12 cellular contexts compared by ENCODE assay signal in the genomic region with DNA sequence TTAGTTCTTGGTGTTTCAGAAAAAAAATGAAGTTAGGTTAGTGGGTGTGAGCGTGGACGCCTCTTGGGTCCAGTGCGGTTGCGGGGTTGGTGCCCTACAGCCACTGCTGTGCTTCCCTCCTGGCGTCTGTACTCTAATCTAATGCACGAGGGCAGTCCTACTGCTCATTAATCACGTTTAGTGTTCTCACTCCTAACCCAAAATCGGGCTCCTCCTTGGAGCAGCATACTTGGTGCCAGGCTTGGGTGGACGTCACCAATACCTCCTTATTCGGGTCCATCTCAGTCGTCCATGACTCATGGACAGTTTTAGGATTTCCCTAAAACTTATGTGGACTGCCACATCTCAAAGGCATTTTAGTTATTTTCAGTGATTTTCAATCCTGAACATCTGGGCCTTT. TPM values are rescaled to one million over a fixed set of nuclear protein-coding genes. Genes with fewer than 3 reads are reported as not detected.
DNase-seq lines count a peak whose midpoint lies in the region; ATAC-seq and TF ChIP-seq lines count a peak whose summit lies in the region.
"Had no signal": no experiment of that assay in that cellular context is flagged by ENCODE, and none has a peak within 500 bp of the region (broad histone marks: within the 10 kb centered on the region; RNA-seq: fewer than 3 reads in every experiment).

No MANE protein-coding gene starts in this region.

- peaks cover 74% of the 10 kb centered on the region for H3F3A ChIP-seq in SK-N-SH (replicated peaks; ENCODE audit: insufficient read depth)

- H4K20me1 ChIP-seq in SK-N-SH (ENCODE audit: insufficient read depth): peaks cover 39% of the 10 kb centered on the region; the same call in 1 of the 2 replicates

- peaks cover 100% of the 10 kb centered on the region for H3K79me2 ChIP-seq in SK-N-SH (ENCODE audit: insufficient read depth)

- H3K9me3 ChIP-seq in SK-N-SH: no peaks in the 10 kb centered on the region
- no peaks in the 10 kb centered on the region for H3K9me3 ChIP-seq in gastrocnemius medialis
- H3K9me3 ChIP-seq: spleen had no signal

- H3K27ac ChIP-seq in SK-N-SH (ENCODE audit: low read depth in 2 of 2, low read length in 1 of 2) (peak overlapping the region; percentile 74 to 94), gastrocnemius medialis (peak overlapping the region; percentile 60 to 74 (median 71))
- H3K27ac ChIP-seq: C4-2B had no signal

- no peaks in the 10 kb centered on the region for H3K9me2 ChIP-seq in SK-N-SH

- H3K9ac ChIP-seq in SK-N-SH: peak overlapping the region; percentile 54; the same call in 1 of the 2 replicates

- POLR2A ChIA-PET in SK-N-SH (lab: Yijun Ruan, JAX): no interaction called here

- DNase-seq in EH (ENCODE audit: low read depth) (peak; percentile 89), SK-N-SH (no peak), fibroblast of villous mesenchyme (ENCODE audit: low read depth) (peak; percentile 64), gastrocnemius medialis (no peak), NCI-H2081 treated with DMSO at 0.1 percent for 48 hours (lab: John Stamatoyannopoulos, UW) (no peak), HK-2 (ENCODE audit: unreplicated experiment) (no peak), ureter (ENCODE audit: low spot score) (no peak)
- DNase-seq: activated CD4-positive, alpha-beta T cell treated with anti-CD3 and anti-CD28 coated beads for 1 hour; activated gamma-delta T cell treated with Interleukin-2 at 50 U/mL for 16 hours; spleen had no signal

- no peak for ATAC-seq in gastrocnemius medialis
- ATAC-seq in HG02970 (IDR thresholded peaks at IDR 0.05; ENCODE audit: low FRiP score, unreplicated experiment): no peak

- TF ChIP-seq POLR2A in gastrocnemius medialis (IDR thresholded peaks at IDR 0.05): no peak

- H3K4me1 ChIP-seq in SK-N-SH (ENCODE audit: control insufficient read depth in 1 of 2, insufficient read depth in 2 of 2, low read depth in 1 of 2, low read length in 1 of 2) (peaks cover 52 to 90% of the 10 kb centered on the region in 2 experiments), gastrocnemius medialis (peaks cover 62 to 72% of the 10 kb centered on the region in 2 donors)

- CTCF ChIA-PET in SK-N-SH (lab: Yijun Ruan, JAX): interaction anchor here (0.7 kb wide), 1 partner anchor 86 kb away, joined by 3 read pairs; no protein-coding TSS in a partner anchor

- H3K4me3 ChIP-seq in SK-N-SH (ENCODE audit: low read depth in 2 of 2, low read length in 1 of 2): no peak overlapping the region
- H3K4me3 ChIP-seq in fibroblast of villous mesenchyme (ENCODE audit: low read depth, low read length): no peak overlapping the region
- no peak overlapping the region for H3K4me3 ChIP-seq in gastrocnemius medialis
- H3K4me3 ChIP-seq: spleen had no signal

- no peak for TF ChIP-seq CTCF in SK-N-SH (IDR thresholded peaks at IDR 0.05)
- TF ChIP-seq CTCF in fibroblast of villous mesenchyme (IDR thresholded peaks at IDR 0.05; ENCODE audit: insufficient read depth, low read depth, low read length): no peak
- no peak for TF ChIP-seq CTCF in gastrocnemius medialis (IDR thresholded peaks at IDR 0.05 in 4 of 5, conservative IDR thresholded peaks at IDR 0.05 in 1 of 5)

- TF ChIP-seq RAD21 in SK-N-SH (IDR thresholded peaks at IDR 0.05; ENCODE audit: low read length): no peak

- no peak for TF ChIP-seq EP300 in SK-N-SH (IDR thresholded peaks at IDR 0.05; ENCODE audit: borderline replicate concordance in 1 of 2, low read depth in 1 of 2, low read length in 1 of 2)

- in situ Hi-C loops in gastrocnemius medialis (cut with MboI; ENCODE audit: low sequenced_read_pairs in 4 of 4): no loop called here

- WGBS in SK-N-SH (ENCODE audit: low lambda C conversion rate): 58% methylated on average over 11 of the region's 11 CpGs

- intact Hi-C loops in gastrocnemius medialis (cut with DNase I; ENCODE audit: low total_unique reads): no loop called here

- no peaks in the 10 kb centered on the region for H3K27me3 ChIP-seq in SK-N-SH (ENCODE audit: insufficient read depth)
- H3K27me3 ChIP-seq in gastrocnemius medialis: no peaks in the 10 kb centered on the region
- H3K27me3 ChIP-seq: spleen had no signal

- H3K36me3 ChIP-seq in SK-N-SH (replicated peaks in 1 of 2; ENCODE audit: control insufficient read depth in 1 of 2, insufficient read depth in 2 of 2, low read length in 1 of 2): no peaks in the 10 kb centered on the region
- H3K36me3 ChIP-seq in gastrocnemius medialis: no peaks in the 10 kb centered on the region
- H3K36me3 ChIP-seq: spleen had no signal

- no peak overlapping the region for H2AFZ ChIP-seq in SK-N-SH (ENCODE audit: low read depth)

- peak overlapping the region; percentile 75 for H3K4me2 ChIP-seq in SK-N-SH

TF ChIP-seq in SK-N-SH, 30 proteins besides CTCF, POLR2A, EP300 and RAD21:
- TF ChIP-seq POLR2AphosphoS5 (IDR thresholded peaks at IDR 0.05; ENCODE audit: low read depth, low read length) (no peak), MEF2A (IDR thresholded peaks at IDR 0.05; ENCODE audit: borderline replicate concordance, low read depth) (no peak), JUND (IDR thresholded peaks at IDR 0.05) (no peak), FOSL2 (IDR thresholded peaks at IDR 0.05; ENCODE audit: borderline replicate concordance, low read depth) (no peak), NRF1 (IDR thresholded peaks at IDR 0.05; ENCODE audit: low read depth, low read length) (no peak), TEAD4 (IDR thresholded peaks at IDR 0.05; ENCODE audit: borderline replicate concordance, insufficient read depth) (no peak), RXRA (IDR thresholded peaks at IDR 0.05; ENCODE audit: borderline replicate concordance, low read depth) (no peak), FOXM1 (IDR thresholded peaks at IDR 0.05; ENCODE audit: low read depth) (no peak), TCF12 (IDR thresholded peaks at IDR 0.05) (no peak), MXI1 (IDR thresholded peaks at IDR 0.05; ENCODE audit: low read depth, low read length) (no peak), SIN3A (IDR thresholded peaks at IDR 0.05; ENCODE audit: borderline replicate concordance, low read depth, low read length) (no peak), EZH2phosphoT487 (IDR thresholded peaks at IDR 0.05; ENCODE audit: borderline replicate concordance, low read depth) (no peak), YY1 (IDR thresholded peaks at IDR 0.05; ENCODE audit: low read depth) (no peak), CHD2 (IDR thresholded peaks at IDR 0.05; ENCODE audit: low read length, partially characterized antibody) (no peak), RCOR1 (IDR thresholded peaks at IDR 0.05; ENCODE audit: low read length) (no peak)
- TF ChIP-seq, protein P1, sequence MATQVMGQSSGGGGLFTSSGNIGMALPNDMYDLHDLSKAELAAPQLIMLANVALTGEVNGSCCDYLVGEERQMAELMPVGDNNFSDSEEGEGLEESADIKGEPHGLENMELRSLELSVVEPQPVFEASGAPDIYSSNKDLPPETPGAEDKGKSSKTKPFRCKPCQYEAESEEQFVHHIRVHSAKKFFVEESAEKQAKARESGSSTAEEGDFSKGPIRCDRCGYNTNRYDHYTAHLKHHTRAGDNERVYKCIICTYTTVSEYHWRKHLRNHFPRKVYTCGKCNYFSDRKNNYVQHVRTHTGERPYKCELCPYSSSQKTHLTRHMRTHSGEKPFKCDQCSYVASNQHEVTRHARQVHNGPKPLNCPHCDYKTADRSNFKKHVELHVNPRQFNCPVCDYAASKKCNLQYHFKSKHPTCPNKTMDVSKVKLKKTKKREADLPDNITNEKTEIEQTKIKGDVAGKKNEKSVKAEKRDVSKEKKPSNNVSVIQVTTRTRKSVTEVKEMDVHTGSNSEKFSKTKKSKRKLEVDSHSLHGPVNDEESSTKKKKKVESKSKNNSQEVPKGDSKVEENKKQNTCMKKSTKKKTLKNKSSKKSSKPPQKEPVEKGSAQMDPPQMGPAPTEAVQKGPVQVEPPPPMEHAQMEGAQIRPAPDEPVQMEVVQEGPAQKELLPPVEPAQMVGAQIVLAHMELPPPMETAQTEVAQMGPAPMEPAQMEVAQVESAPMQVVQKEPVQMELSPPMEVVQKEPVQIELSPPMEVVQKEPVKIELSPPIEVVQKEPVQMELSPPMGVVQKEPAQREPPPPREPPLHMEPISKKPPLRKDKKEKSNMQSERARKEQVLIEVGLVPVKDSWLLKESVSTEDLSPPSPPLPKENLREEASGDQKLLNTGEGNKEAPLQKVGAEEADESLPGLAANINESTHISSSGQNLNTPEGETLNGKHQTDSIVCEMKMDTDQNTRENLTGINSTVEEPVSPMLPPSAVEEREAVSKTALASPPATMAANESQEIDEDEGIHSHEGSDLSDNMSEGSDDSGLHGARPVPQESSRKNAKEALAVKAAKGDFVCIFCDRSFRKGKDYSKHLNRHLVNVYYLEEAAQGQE (IDR thresholded peaks at IDR 0.05; ENCODE audit: low read depth, low read length): no peak
- TF ChIP-seq, protein P2, sequence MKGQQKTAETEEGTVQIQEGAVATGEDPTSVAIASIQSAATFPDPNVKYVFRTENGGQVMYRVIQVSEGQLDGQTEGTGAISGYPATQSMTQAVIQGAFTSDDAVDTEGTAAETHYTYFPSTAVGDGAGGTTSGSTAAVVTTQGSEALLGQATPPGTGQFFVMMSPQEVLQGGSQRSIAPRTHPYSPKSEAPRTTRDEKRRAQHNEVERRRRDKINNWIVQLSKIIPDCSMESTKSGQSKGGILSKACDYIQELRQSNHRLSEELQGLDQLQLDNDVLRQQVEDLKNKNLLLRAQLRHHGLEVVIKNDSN (IDR thresholded peaks at IDR 0.05; ENCODE audit: borderline replicate concordance, low read depth): no peak
- TF ChIP-seq, protein P3, sequence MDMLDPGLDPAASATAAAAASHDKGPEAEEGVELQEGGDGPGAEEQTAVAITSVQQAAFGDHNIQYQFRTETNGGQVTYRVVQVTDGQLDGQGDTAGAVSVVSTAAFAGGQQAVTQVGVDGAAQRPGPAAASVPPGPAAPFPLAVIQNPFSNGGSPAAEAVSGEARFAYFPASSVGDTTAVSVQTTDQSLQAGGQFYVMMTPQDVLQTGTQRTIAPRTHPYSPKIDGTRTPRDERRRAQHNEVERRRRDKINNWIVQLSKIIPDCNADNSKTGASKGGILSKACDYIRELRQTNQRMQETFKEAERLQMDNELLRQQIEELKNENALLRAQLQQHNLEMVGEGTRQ (IDR thresholded peaks at IDR 0.05; ENCODE audit: borderline replicate concordance, low read depth, low read length): no peak
- TF ChIP-seq, protein P4, sequence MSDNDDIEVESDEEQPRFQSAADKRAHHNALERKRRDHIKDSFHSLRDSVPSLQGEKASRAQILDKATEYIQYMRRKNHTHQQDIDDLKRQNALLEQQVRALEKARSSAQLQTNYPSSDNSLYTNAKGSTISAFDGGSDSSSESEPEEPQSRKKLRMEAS (IDR thresholded peaks at IDR 0.05; ENCODE audit: low read depth): no peak

RNA-seq across cellular contexts. Expression of a gene that starts 41.6 kb away (rescaled TPM):
- 225 and 229 TPM in 2 replicates for polyA plus RNA-seq in SK-N-SH (2012; rRNA removed)
- polyA plus RNA-seq in SK-N-SH (2012; cell fraction: cytosol; rRNA removed): 101 and 117 TPM in 2 replicates
- 1,118 and 1,202 TPM in 2 replicates for polyA plus RNA-seq in SK-N-SH (2012; cell fraction: nucleus; rRNA removed)
- total RNA-seq in fibroblast of villous mesenchyme (366 and 410 TPM in 2 replicates), gastrocnemius medialis (10 to 100 TPM; 31.5 to 57.5 (median 50.4) TPM), ureter (216 TPM)

Comparison
In these comparisons a context has a peak if more than half of its experiments do, and no peak if none do; other contexts are left out.
1. DNase-seq: peak in EH (single experiment) and fibroblast of villous mesenchyme (single experiment); none in SK-N-SH (single experiment), gastrocnemius medialis (0 of 2), NCI-H2081 treated with DMSO at 0.1 percent for 48 hours (single experiment), HK-2 (single experiment) and ureter (single experiment).